ENCODE assay signal across 9 cellular contexts in the genomic region with DNA sequence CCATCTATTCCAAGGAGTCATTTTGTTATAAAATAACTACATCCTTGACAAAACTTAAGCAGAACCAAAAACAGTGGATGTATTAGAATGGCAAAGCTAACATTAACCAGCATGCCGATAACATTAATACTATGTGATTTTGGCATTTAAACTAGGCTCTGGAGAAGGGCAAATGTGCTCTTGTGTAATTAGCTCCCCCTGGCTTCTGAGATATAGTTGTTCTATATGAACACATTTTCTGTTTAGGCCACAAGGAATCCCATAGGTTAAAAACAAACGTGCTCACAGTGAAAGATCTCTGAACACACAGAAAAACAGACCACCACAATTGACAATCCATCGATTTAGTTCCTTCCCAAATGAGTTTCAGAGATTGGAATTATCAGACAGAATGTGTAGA. TPM values are rescaled to one million over a fixed set of nuclear protein-coding genes. Genes with fewer than 3 reads are reported as not detected.
DNase-seq lines count a peak whose midpoint lies in the region; ATAC-seq, FAIRE-seq and TF ChIP-seq lines count a peak whose summit lies in the region.
"Had no signal": no experiment of that assay in that cellular context is flagged by ENCODE, and none has a peak within 500 bp of the region (broad histone marks: within the 10 kb centered on the region; RNA-seq: fewer than 3 reads in every experiment).

No MANE protein-coding gene starts in this region.

- H3K27me3 Mint-ChIP-seq in MCF 10A (ENCODE audit: insufficient read depth, unreplicated experiment) = no peaks in the 10 kb centered on the region

- no peak overlapping the region for H2AFZ ChIP-seq in endothelial cell of umbilical vein (ENCODE audit: low read depth, low read length)

- H3K79me2 ChIP-seq in endothelial cell of umbilical vein (ENCODE audit: control insufficient read depth, insufficient read depth, low read length) = no peaks in the 10 kb centered on the region

- H3K36me3 Mint-ChIP-seq in MCF 10A (ENCODE audit: insufficient read depth, unreplicated experiment) = peaks cover 42% of the 10 kb centered on the region

- in situ Hi-C loops in transverse colon (cut with MboI; ENCODE audit: low pct_ligation_motif_present in 1 of 4, low pct_unique_long_range_greater_than_20kb in 1 of 4, low sequenced_read_pairs in 3 of 4) = no loop called here

- TF ChIP-seq POLR2A in breast epithelium (IDR thresholded peaks at IDR 0.05) (no peak), endothelial cell of umbilical vein (IDR thresholded peaks at IDR 0.05; ENCODE audit: low read depth, low read length) (no peak), transverse colon (IDR thresholded peaks at IDR 0.05) (no peak), stomach (IDR thresholded peaks at IDR 0.05) (no peak)

- H3K27me3 ChIP-seq in breast epithelium = no peaks in the 10 kb centered on the region
- no peaks in the 10 kb centered on the region for H3K27me3 ChIP-seq in endothelial cell of umbilical vein (ENCODE audit: control insufficient read depth in 2 of 2, insufficient read depth in 2 of 2, low read length in 2 of 2)
- H3K27me3 ChIP-seq in transverse colon = no peaks in the 10 kb centered on the region
- no peaks in the 10 kb centered on the region for H3K27me3 ChIP-seq in stomach

- H3K27ac Mint-ChIP-seq in MCF 10A (ENCODE audit: low read depth, unreplicated experiment) = no peak overlapping the region

- no peaks in the 10 kb centered on the region for H3K36me3 ChIP-seq in breast epithelium
- no peaks in the 10 kb centered on the region for H3K36me3 ChIP-seq in endothelial cell of umbilical vein (ENCODE audit: control insufficient read depth in 2 of 2, extremely low read depth in 1 of 2, insufficient read depth in 2 of 2, low read length in 2 of 2)
- H3K36me3 ChIP-seq in transverse colon = no peaks in the 10 kb centered on the region
- peaks cover 0 to 10% (median 6%) of the 10 kb centered on the region in 4 donors for H3K36me3 ChIP-seq in stomach
- H3K36me3 ChIP-seq: prostate gland had no signal

- DNase-seq in MCF 10A (ENCODE audit: unreplicated experiment) (peak; percentile 40), breast epithelium (ENCODE audit: low spot score in 2 of 2) (no peak), NCI-H69 (lab: John Stamatoyannopoulos, UW) (peak; percentile 17), endothelial cell of umbilical vein (ENCODE audit: low read depth, low spot score) (peak; percentile 23), transverse colon (no peak), stomach (no peak), DMS153 (lab: John Stamatoyannopoulos, UW) (no peak)

- H3K4me2 ChIP-seq in endothelial cell of umbilical vein (ENCODE audit: insufficient read depth, low read length) = no peak overlapping the region

- H3K4me1 Mint-ChIP-seq in MCF 10A (ENCODE audit: insufficient read depth, unreplicated experiment) = peaks cover 5% of the 10 kb centered on the region

- CTCF ChIA-PET in MCF 10A (lab: Yijun Ruan, JAX) (interaction anchor here (0.6 to 0.9 kb wide), 8 partner anchors 9 to 720 kb away, joined by 3 to 4 read pairs (median 3); no protein-coding TSS in a partner anchor), endothelial cell of umbilical vein (lab: Charles Lee) (interaction anchor here (1.0 to 1.7 kb wide), 5 partner anchors 9 to 173 kb away, joined by 3 to 8 read pairs (median 4); a partner anchor contains a TSS)

- H3K9me1 ChIP-seq in endothelial cell of umbilical vein (replicated peaks; ENCODE audit: control insufficient read depth, extremely low read depth, insufficient read depth, low read length) = no peaks in the 10 kb centered on the region

- WGBS in transverse colon (ENCODE audit: low coverage in 1 of 2), 2 donors = 60 to 71% methylated on average over 2 to 3 of the region's 3 CpGs
- 36 to 54% (median 45%) methylated on average over 3 of the region's 3 CpGs for WGBS in stomach, 5 donors

- TF ChIP-seq CTCF in MCF 10A (IDR thresholded peaks at IDR 0.05; ENCODE audit: unreplicated experiment) = peak; percentile 29
- TF ChIP-seq CTCF in breast epithelium (IDR thresholded peaks at IDR 0.05) = no peak
- TF ChIP-seq CTCF in endothelial cell of umbilical vein (IDR thresholded peaks at IDR 0.05; ENCODE audit: extremely low read depth in 1 of 2, insufficient read depth in 1 of 2, low read depth in 1 of 2, low read length in 2 of 2) = peak in 1 of 2 donors; percentile 7
- peak in 3 of 5 experiments; percentile 9 to 15 (median 11) for TF ChIP-seq CTCF in transverse colon (IDR thresholded peaks at IDR 0.05)
- TF ChIP-seq CTCF in stomach (IDR thresholded peaks at IDR 0.05) = peak in 1 of 7 experiments; percentile 41

- H3K9ac ChIP-seq in endothelial cell of umbilical vein (replicated peaks; ENCODE audit: extremely low read depth, insufficient read depth, low read length) = no peak overlapping the region

- TF ChIP-seq EP300 in transverse colon (IDR thresholded peaks at IDR 0.05; ENCODE audit: low read depth) = no peak
- TF ChIP-seq EP300 in stomach (IDR thresholded peaks at IDR 0.05) = no peak

- FAIRE-seq in endothelial cell of umbilical vein (lab: Jason Lieb, UNC) = peak; percentile 58

- intact Hi-C loops in MCF 10A (cut with micrococcal nuclease) (loop anchor here (1.0 kb wide), 1 partner anchor 66 kb away; a partner anchor contains a TSS), breast epithelium (cut with DNase I; ENCODE audit: low total_unique reads) (loop anchor here (5.0 kb wide), 1 partner anchor 112 kb away; no protein-coding TSS in a partner anchor), endothelial cell of umbilical vein (cut with micrococcal nuclease) (no loop called here), transverse colon (cut with DNase I; ENCODE audit: low total_unique reads) (no loop called here), stomach (cut with DNase I; ENCODE audit: low total_unique reads) (no loop called here)

- ATAC-seq in activated CD4-positive, CD25-positive, alpha-beta regulatory T cell treated with anti-CD3 and anti-CD28 coated beads, Interleukin-2, amount 50 U/mL, for 24 hours = no peak

- peaks cover 3% of the 10 kb centered on the region for H4K20me1 ChIP-seq in endothelial cell of umbilical vein (replicated peaks; ENCODE audit: control insufficient read depth, extremely low read depth, insufficient read depth, low read length)

- POLR2A ChIA-PET in MCF 10A (lab: Yijun Ruan, JAX) = interaction anchor here (0.6 to 2.5 kb wide), 6 partner anchors 33 to 1344 kb away, joined by 3 to 17 read pairs (median 4); a partner anchor contains a TSS
- POLR2A ChIA-PET in endothelial cell of umbilical vein (lab: Charles Lee) = no interaction called here

- BruUV-seq in MCF 10A (replicated peaks; lab: Mats Ljungman, UMichigan) = no TSS peak
- BruUV-seq in endothelial cell of umbilical vein (replicated peaks; lab: Mats Ljungman, UMichigan) = no TSS peak

- no peak overlapping the region for H3K4me3 ChIP-seq in breast epithelium
- H3K4me3 ChIP-seq in endothelial cell of umbilical vein (replicated peaks in 1 of 3; ENCODE audit: insufficient read depth in 1 of 3, low read depth in 1 of 3, low read length in 3 of 3) = no peak overlapping the region
- H3K4me3 ChIP-seq in transverse colon = no peak overlapping the region
- H3K4me3 ChIP-seq in stomach = no peak overlapping the region
- H3K4me3 ChIP-seq: prostate gland had no signal

- H3K4me3 Mint-ChIP-seq in MCF 10A (ENCODE audit: unreplicated experiment) = no peak overlapping the region

- H3K9me3 ChIP-seq in breast epithelium = no peaks in the 10 kb centered on the region
- H3K9me3 ChIP-seq in endothelial cell of umbilical vein (replicated peaks; ENCODE audit: control insufficient read depth, insufficient read depth, low read length) = no peaks in the 10 kb centered on the region
- H3K9me3 ChIP-seq in transverse colon = no peaks in the 10 kb centered on the region
- no peaks in the 10 kb centered on the region for H3K9me3 ChIP-seq in stomach
- H3K9me3 ChIP-seq: prostate gland had no signal

- H3K27ac ChIP-seq in breast epithelium (no peak overlapping the region), endothelial cell of umbilical vein (ENCODE audit: insufficient read depth, low read depth, low read length) (no peak overlapping the region), transverse colon (no peak overlapping the region), stomach (no peak overlapping the region)
- H3K27ac ChIP-seq: prostate gland had no signal

- dilution Hi-C loops in endothelial cell of umbilical vein (cut with MboI; ENCODE audit: extremely low pct_ligation_motif_present, low sequenced_read_pairs) = no loop called here

- H3K4me1 ChIP-seq in breast epithelium = no peaks in the 10 kb centered on the region
- no peaks in the 10 kb centered on the region for H3K4me1 ChIP-seq in endothelial cell of umbilical vein (ENCODE audit: control insufficient read depth, extremely low read depth, insufficient read depth, low read length)
- H3K4me1 ChIP-seq in transverse colon = no peaks in the 10 kb centered on the region
- H3K4me1 ChIP-seq in stomach = no peaks in the 10 kb centered on the region
- H3K4me1 ChIP-seq: prostate gland had no signal

- H3K9me3 Mint-ChIP-seq in MCF 10A (ENCODE audit: unreplicated experiment) = no peaks in the 10 kb centered on the region

TF ChIP-seq in endothelial cell of umbilical vein, 7 proteins besides CTCF, POLR2A, EP300 and RAD21 (continues in another document):
- TF ChIP-seq, protein P1, sequence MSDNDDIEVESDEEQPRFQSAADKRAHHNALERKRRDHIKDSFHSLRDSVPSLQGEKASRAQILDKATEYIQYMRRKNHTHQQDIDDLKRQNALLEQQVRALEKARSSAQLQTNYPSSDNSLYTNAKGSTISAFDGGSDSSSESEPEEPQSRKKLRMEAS (IDR thresholded peaks at IDR 0.05; ENCODE audit: insufficient read depth, insufficient read length) = no peak
- TF ChIP-seq MYC (IDR thresholded peaks at IDR 0.05; ENCODE audit: low read depth, low read length) = no peak
- TF ChIP-seq JUN (IDR thresholded peaks at IDR 0.05; ENCODE audit: borderline replicate concordance, insufficient read depth, insufficient read length, low read depth) = no peak
- no peak for TF ChIP-seq EZH2 (IDR thresholded peaks at IDR 0.05; ENCODE audit: borderline replicate concordance, low read depth, low read length, severe bottlenecking)
- TF ChIP-seq GATA2 (IDR thresholded peaks at IDR 0.05; ENCODE audit: insufficient read depth, insufficient read length, low read depth, low read length) = no peak

RNA-seq across cellular contexts. Expression of a gene that starts 57.4 kb away (rescaled TPM):
- total RNA-seq in MCF 10A (2022) (43.1 and 65.3 TPM in 2 replicates), breast epithelium (10 to 100 TPM; 12.1 to 21.4 (median 19.9) TPM), endothelial cell of umbilical vein (20.6 and 21.5 TPM in 2 replicates), transverse colon (10 to 100 TPM in 2 of 4 donors, 1 to 10 TPM in 2; 2.8 to 22.7 (median 9.0) TPM), stomach (10 to 100 TPM in 2 of 5 donors, 1 to 10 TPM in 3; 3.5 to 46.2 (median 5.8) TPM)
- polyA plus RNA-seq in endothelial cell of umbilical vein (17.9 and 22.0 TPM in 2 replicates), stomach (10 to 100 TPM in 2 of 3 donors, 1 to 10 TPM in 1; 9.6 to 14.8 (median 12.4) TPM)
- 15.3 and 15.9 TPM in 2 replicates for polyA plus RNA-seq in endothelial cell of umbilical vein (2011; cell fraction: cytosol; rRNA removed)
- polyA plus RNA-seq in endothelial cell of umbilical vein (2011; cell fraction: nucleus; rRNA removed) = 19.4 and 37.8 TPM in 2 replicates
- polyA plus RNA-seq in endothelial cell of umbilical vein (2012) = 12.3 and 12.6 TPM in 2 replicates
- 15.5 and 16.0 TPM in 2 replicates for polyA minus RNA-seq in endothelial cell of umbilical vein
- 20.0 TPM for polyA minus RNA-seq in endothelial cell of umbilical vein (2011; cell fraction: cytosol; rRNA and poly(A)+ RNA removed)
- polyA minus RNA-seq in endothelial cell of umbilical vein (2011; cell fraction: nucleus; rRNA and poly(A)+ RNA removed) = 8.5 and 14.7 TPM in 2 replicates

Comparison
In these comparisons a context has a peak if more than half of its experiments do, and no peak if none do; other contexts are left out.
1. DNase-seq: peak in MCF 10A (single experiment), NCI-H69 (single experiment) and endothelial cell of umbilical vein (single experiment); none in breast epithelium (0 of 2), transverse colon (single experiment), stomach (single experiment) and DMS153 (single experiment).
2. CTCF ChIP-seq: peak in MCF 10A (single experiment) and transverse colon (3 of 5); none in breast epithelium (0 of 3).
3. intact Hi-C loops: an anchor here in MCF 10A (1.0 kb wide) and breast epithelium (5.0 kb wide); none called in endothelial cell of umbilical vein, transverse colon and stomach.